11 cellular contexts compared by ENCODE assay signal in genomic region chr15:69723404-69724097, GRCh38.
DNase-seq lines count a peak whose midpoint lies in the region; ATAC-seq and TF ChIP-seq lines count a peak whose summit lies in the region.
"Had no signal": no experiment of that assay in that cellular context is flagged by ENCODE, and none has a peak within 500 bp of the region (broad histone marks: within the 10 kb centered on the region; RNA-seq: fewer than 3 reads in every experiment).

No MANE protein-coding gene starts in this region.

- DNase-seq in NCI-H510A treated with DMSO at 0.1 percent for 48 hours (lab: John Stamatoyannopoulos, UW) (peak; percentile 14), NCI-H510A (lab: John Stamatoyannopoulos, UW) (no peak), NCI-H1694 treated with DMSO at 0.1 percent for 48 hours (lab: John Stamatoyannopoulos, UW) (peak; percentile 37), cardiac fibroblast (ENCODE audit: low read depth in 2 of 2) (no peak), retinal pigment epithelial cell (ENCODE audit: low read depth) (no peak), AG08396 (ENCODE audit: low spot score) (no peak), hepatic stellate cell (ENCODE audit: low spot score) (no peak)
- DNase-seq: activated CD4-positive, alpha-beta T cell treated with anti-CD3 and anti-CD28 coated beads, Interleukin-2, amount 10 ng/mL, durations not matched to agents 7 days and 5 days; pancreas; upper lobe of left lung had no signal

- H3K4me3 ChIP-seq in cardiac fibroblast (replicated peaks in 1 of 2; ENCODE audit: low read depth in 2 of 2, low read length in 2 of 2) (no peak overlapping the region), retinal pigment epithelial cell (ENCODE audit: low read length) (no peak overlapping the region)
- H3K4me3 ChIP-seq: pancreas, upper lobe of left lung had no signal

- TF ChIP-seq CTCF in cardiac fibroblast (IDR thresholded peaks at IDR 0.05; ENCODE audit: low read depth, low read length) (peak; percentile 3), retinal pigment epithelial cell (conservative IDR thresholded peaks at IDR 0.05; ENCODE audit: low read depth, low read length) (peak; percentile 42)

- ATAC-seq in HG03571 (IDR thresholded peaks at IDR 0.05; ENCODE audit: unreplicated experiment) = no peak
- ATAC-seq: pancreas had no signal

Comparison
In these comparisons a context has a peak if more than half of its experiments do, and no peak if none do; other contexts are left out.
1. DNase-seq: peak in NCI-H510A treated with DMSO at 0.1 percent for 48 hours (single experiment) and NCI-H1694 treated with DMSO at 0.1 percent for 48 hours (single experiment); none in NCI-H510A (single experiment), cardiac fibroblast (0 of 2), retinal pigment epithelial cell (single experiment), AG08396 (single experiment) and hepatic stellate cell (single experiment).